Comparison of ENCODE assay signal across 8 cellular contexts in genomic region chr17:19236351-19237138, GRCh38. TPM values are rescaled to one million over a fixed set of nuclear protein-coding genes. Genes with fewer than 3 reads are reported as not detected.
DNase-seq lines count a peak whose midpoint lies in the region; ATAC-seq and TF ChIP-seq lines count a peak whose summit lies in the region.
"Not testable (repeated sequence)": the region's sequence is repeated elsewhere in the genome, so short reads cannot be mapped to it uniquely, and the experiment has no call there.

No MANE protein-coding gene starts in this region.

- ATAC-seq in GM18502 (IDR thresholded peaks at IDR 0.05; ENCODE audit: poor library complexity, unreplicated experiment) (peak; percentile 30), GM19468 (IDR thresholded peaks at IDR 0.05; ENCODE audit: extremely low read depth, unreplicated experiment) (peak; percentile 17), HG02642 (IDR thresholded peaks at IDR 0.05; ENCODE audit: poor library complexity, unreplicated experiment) (peak; percentile 47), HG03342 (IDR thresholded peaks at IDR 0.05; ENCODE audit: unreplicated experiment) (peak; percentile 31), WTC11 (peak; percentile 39), memory B cell (ENCODE audit: low read depth) (peak; percentile 66)
- peak; percentile 73 for ATAC-seq in effector memory CD8-positive, alpha-beta T cell (replicated peaks)

- H3K36me3 ChIP-seq in tibial nerve, result not testable (repeated sequence)

- H3K27ac Mint-ChIP-seq in WTC11; effector memory CD8-positive, alpha-beta T cell; memory B cell: not testable (repeated sequence)

- POLR2A ChIA-PET in WTC11 (lab: Charles Lee), result not testable (repeated sequence)

- WGBS in tibial nerve, 2 donors, result no CpG with 5 or more reads among the region's 32 CpGs

- peaks cover 19% of the 10 kb centered on the region for H3K4me1 Mint-ChIP-seq in WTC11
- not testable (repeated sequence) for H3K4me1 Mint-ChIP-seq in effector memory CD8-positive, alpha-beta T cell (ENCODE audit: low read depth in 2 of 2); memory B cell

- CTCF ChIA-PET in WTC11 (lab: Charles Lee), result not testable (repeated sequence)

- H3K4me3 ChIP-seq in tibial nerve, result peak overlapping the region in 3 of 4 donors; percentile 72 to 100 (median 92)

- H3K9me3 Mint-ChIP-seq in WTC11; effector memory CD8-positive, alpha-beta T cell; memory B cell: not testable (repeated sequence)

- not testable (repeated sequence) for TF ChIP-seq CTCF in WTC11 (IDR thresholded peaks at IDR 0.05); tibial nerve (IDR thresholded peaks at IDR 0.05)

- not testable (repeated sequence) for H3K4me3 Mint-ChIP-seq in WTC11; effector memory CD8-positive, alpha-beta T cell; memory B cell

- TF ChIP-seq EP300 in tibial nerve (IDR thresholded peaks at IDR 0.05), result not testable (repeated sequence)

- peaks cover 0 to 24% (median 7%) of the 10 kb centered on the region in 4 donors for H3K4me1 ChIP-seq in tibial nerve

- not testable (repeated sequence) for H3K9me3 ChIP-seq in tibial nerve

- DNase-seq in WTC11 (ENCODE audit: low spot score); effector memory CD8-positive, alpha-beta T cell; memory B cell (ENCODE audit: low spot score in 2 of 2); tibial nerve (ENCODE audit: low spot score in 2 of 2): not testable (repeated sequence)

- H3K27me3 ChIP-seq in tibial nerve, result not testable (repeated sequence)

- not testable (repeated sequence) for H3K36me3 Mint-ChIP-seq in WTC11; effector memory CD8-positive, alpha-beta T cell (ENCODE audit: insufficient read depth); memory B cell

- not testable (repeated sequence) for H3K27ac ChIP-seq in tibial nerve

- not testable (repeated sequence) for H3K27me3 Mint-ChIP-seq in WTC11 (ENCODE audit: low read depth); effector memory CD8-positive, alpha-beta T cell; memory B cell

- not testable (repeated sequence) for TF ChIP-seq POLR2A in tibial nerve (IDR thresholded peaks at IDR 0.05)

RNA-seq across cellular contexts. Expression of gene EPN2, which starts 0.6 kb away (rescaled TPM):
- total RNA-seq in WTC11 (2021), result 48.8 to 62.7 TPM (median 62.3 TPM) in 3 replicates
- total RNA-seq in tibial nerve, result 100 to 1,000 TPM in 3 of 4 donors, 10 to 100 TPM in 1; 92.7 to 141 (median 119) TPM

Comparison
In these comparisons a context has a peak if more than half of its experiments do, and no peak if none do; other contexts are left out.
1. ATAC-seq: peak in every context shown above with its lines; median percentile 73 in effector memory CD8-positive, alpha-beta T cell; 66 in memory B cell; 47 in HG02642; 39 in WTC11; 31 in HG03342; 30 in GM18502; 17 in GM19468.